27 cellular contexts compared by ENCODE assay signal in genomic region chr10:103701380-103702222, GRCh38.
"Had no signal": no experiment of that assay in that cellular context is flagged by ENCODE, and none has a peak within 500 bp of the region (broad histone marks: within the 10 kb centered on the region; RNA-seq: fewer than 3 reads in every experiment).

No MANE protein-coding gene starts in this region.

- H3K36me3 ChIP-seq: brain microvascular endothelial cell had no signal

- FAIRE-seq: TTC549 had no signal

- H3K27me3 ChIP-seq: brain microvascular endothelial cell had no signal

- H3K27ac ChIP-seq: brain microvascular endothelial cell, SK-N-MC had no signal

- ATAC-seq: activated CD8-positive, alpha-beta memory T cell treated with anti-CD3 and anti-CD28 coated beads, Interleukin-2, amount 10 ng/mL, durations not matched to agents 7 days and 5 days; activated naive CD4-positive, alpha-beta T cell treated with anti-CD3 and anti-CD28 coated beads, Interleukin-2, amount 50 U/mL, for 72 hours; activated T-cell treated with anti-CD3 and anti-CD28 coated beads, Interleukin-2, amount 50 U/mL, for 4 hours; Panc1; Right ventricle myocardium inferior; T-cell had no signal

- H3K4me3 ChIP-seq: SK-N-MC had no signal

- DNase-seq: activated B cell treated with CpG ODN at 0.5 μM for 24 hours; activated CD4-positive, alpha-beta T cell treated with anti-CD3 and anti-CD28 coated beads for 1 hour; activated CD4-positive, alpha-beta T cell treated with anti-CD3 and anti-CD28 coated beads, Interleukin-2, amount 10 ng/mL, durations not matched to agents 24 days and 14 days; activated CD4-positive, alpha-beta T cell treated with anti-CD3 and anti-CD28 coated beads, Interleukin-2, amount 50 U/mL, for 48 hours; activated CD8-positive, alpha-beta memory T cell treated with anti-CD3 and anti-CD28 coated beads, Interleukin-2, amount 10 ng/mL, durations not matched to agents 7 days and 5 days; activated effector memory CD4-positive, alpha-beta T cell treated with anti-CD3 and anti-CD28 coated beads, Interleukin-2, amount 50 U/mL, for 16 hours; activated naive CD4-positive, alpha-beta T cell treated with Interleukin-2 at 50 U/mL for 16 hours; activated T-cell treated with anti-CD3 and anti-CD28 coated beads, Interleukin-2, amount 50 U/mL, for 4 hours; brain microvascular endothelial cell; NCI-H1048; NCI-H146; NCI-H187 treated with DMSO at 0.1 percent for 48 hours; NCI-H2081 treated with DMSO at 0.1 percent for 48 hours; NCI-H226; NCI-H526 treated with DMSO at 0.1 percent for 48 hours; NCI-H82; NK-92 treated with Interleukin-12 subunit alpha and Interleukin-12 subunit beta, amount 100 ng/mL, for 24 hours; OCI-M1; RPMI8226; T-cell; T-helper 2 cell; T1000 had no signal
